Comparison of ENCODE assay signal across 8 cellular contexts in genomic region chr1:47438321-47439150, GRCh38. TPM values are rescaled to one million over a fixed set of nuclear protein-coding genes. Genes with fewer than 3 reads are reported as not detected.
A peak's percentile ranks its signal among the peaks of the same experiment; 100 is the strongest.
DNase-seq lines count a peak whose midpoint lies in the region; ATAC-seq and TF ChIP-seq lines count a peak whose summit lies in the region.

No MANE protein-coding gene starts in this region.

- H3K4me3 ChIP-seq in Caco-2 (ENCODE audit: low read depth, low read length) = peak overlapping the region; percentile 78
- H3K4me3 ChIP-seq in LNCaP clone FGC (ENCODE audit: low read depth, low read length) = peak overlapping the region; percentile 56

- CTCF ChIA-PET in Caco-2 (lab: Charles Lee) = interaction anchor here (0.8 to 3.5 kb wide), 22 partner anchors 18 to 294 kb away, joined by 3 to 71 read pairs (median 7); partner anchors contain the start of genes CMPK1 and STIL

- ATAC-seq in HG03442 (IDR thresholded peaks at IDR 0.05; ENCODE audit: unreplicated experiment) = no peak

- H3K27me3 Mint-ChIP-seq in Caco-2 (ENCODE audit: insufficient read depth, unreplicated experiment) (no peaks in the 10 kb centered on the region), mesothelial cell of epicardium (ENCODE audit: low read depth) (peaks cover 40% of the 10 kb centered on the region)
- H3K27me3 Mint-ChIP-seq in activated naive CD8-positive, alpha-beta T cell treated with anti-CD3 and anti-CD28 coated beads for 36 hours = peaks cover 30% of the 10 kb centered on the region

- H3K27me3 ChIP-seq in Caco-2 (replicated peaks; ENCODE audit: control insufficient read depth, insufficient read depth, low read length) = no peaks in the 10 kb centered on the region

- no TSS peak for BruUV-seq in Caco-2 (replicated peaks; lab: Mats Ljungman, UMichigan)

- no peaks in the 10 kb centered on the region for H3K36me3 ChIP-seq in Caco-2 (ENCODE audit: control insufficient read depth, insufficient read depth, low read length)

- H3K4me1 Mint-ChIP-seq in Caco-2 (ENCODE audit: low read depth, unreplicated experiment) = no peaks in the 10 kb centered on the region
- H3K4me1 Mint-ChIP-seq in activated naive CD8-positive, alpha-beta T cell treated with anti-CD3 and anti-CD28 coated beads for 36 hours = peaks cover 19% of the 10 kb centered on the region
- peaks cover 13% of the 10 kb centered on the region for H3K4me1 Mint-ChIP-seq in mesothelial cell of epicardium

- POLR2A ChIA-PET in Caco-2 (lab: Charles Lee) = interaction anchor here (1.4 to 1.6 kb wide), 2 partner anchors 15 to 39 kb away, joined by 12 to 23 read pairs; no protein-coding TSS in a partner anchor

- intact Hi-C loops in Caco-2 (cut with micrococcal nuclease; ENCODE audit: unreplicated experiment) = loop anchor here (5.0 kb wide), 1 partner anchor 51 kb away; no protein-coding TSS in a partner anchor

- H3K36me3 Mint-ChIP-seq in Caco-2 (ENCODE audit: insufficient read depth, unreplicated experiment) (no peaks in the 10 kb centered on the region), mesothelial cell of epicardium (no peaks in the 10 kb centered on the region)
- H3K36me3 Mint-ChIP-seq in activated naive CD8-positive, alpha-beta T cell treated with anti-CD3 and anti-CD28 coated beads for 36 hours = peaks cover 10% of the 10 kb centered on the region

- H3K27ac Mint-ChIP-seq in Caco-2 (ENCODE audit: unreplicated experiment) (no peak overlapping the region), mesothelial cell of epicardium (no peak overlapping the region)
- no peak overlapping the region for H3K27ac Mint-ChIP-seq in activated naive CD8-positive, alpha-beta T cell treated with anti-CD3 and anti-CD28 coated beads for 36 hours

- H3K4me1 ChIP-seq in Caco-2 = no peaks in the 10 kb centered on the region

- H3K9me3 Mint-ChIP-seq in Caco-2 (ENCODE audit: unreplicated experiment) (no peaks in the 10 kb centered on the region), mesothelial cell of epicardium (no peaks in the 10 kb centered on the region)
- no peaks in the 10 kb centered on the region for H3K9me3 Mint-ChIP-seq in activated naive CD8-positive, alpha-beta T cell treated with anti-CD3 and anti-CD28 coated beads for 36 hours

- TF ChIP-seq CTCF in Caco-2 (IDR thresholded peaks at IDR 0.05; ENCODE audit: insufficient read depth in 1 of 2, low read depth in 1 of 2, low read length in 1 of 2, severe bottlenecking in 1 of 2, unreplicated experiment in 1 of 2) (no peak), LNCaP clone FGC (IDR thresholded peaks at IDR 0.05; ENCODE audit: control insufficient read depth, extremely low read depth, insufficient read depth) (no peak), mesothelial cell of epicardium (IDR thresholded peaks at IDR 0.05; ENCODE audit: unreplicated experiment) (no peak)

- no peaks in the 10 kb centered on the region for H3K9me3 ChIP-seq in Caco-2

- H3K4me3 Mint-ChIP-seq in Caco-2 (ENCODE audit: unreplicated experiment) (peak overlapping the region; percentile 84), mesothelial cell of epicardium (peak overlapping the region; percentile 55)
- H3K4me3 Mint-ChIP-seq in activated naive CD8-positive, alpha-beta T cell treated with anti-CD3 and anti-CD28 coated beads for 36 hours = peak overlapping the region; percentile 51

- DNase-seq in Caco-2 = peak in 1 of 2 experiments; percentile 14
- DNase-seq in LNCaP clone FGC (ENCODE audit: low read depth) = no peak
- DNase-seq in activated naive CD8-positive, alpha-beta T cell treated with anti-CD3 and anti-CD28 coated beads for 36 hours = peak; percentile 23
- DNase-seq in mesothelial cell of epicardium (ENCODE audit: low spot score in 2 of 2, unreplicated experiment in 2 of 2) = no peak
- DNase-seq in hypothalamus (lab: John Stamatoyannopoulos, UW) = no peak
- DNase-seq in GM03348 (ENCODE audit: low spot score) = no peak
- DNase-seq in COLO829 (ENCODE audit: low spot score) = no peak

RNA-seq across cellular contexts. Expression of gene FOXD2, which starts 0.7 kb away (rescaled TPM):
- total RNA-seq in Caco-2 (2022) = 4.4 and 4.6 TPM in 2 replicates
- total RNA-seq in activated naive CD8-positive, alpha-beta T cell treated with anti-CD3 and anti-CD28 coated beads for 36 hours = under 1 TPM in 1 of 2 experiments, not detected in 1; 0.04 TPM
- 0.60 to 0.98 TPM (median 0.77 TPM) in 3 replicates for total RNA-seq in mesothelial cell of epicardium

RNA-seq across cellular contexts. Expression of gene FOXE3, which starts 22.5 kb away (rescaled TPM):
- total RNA-seq in Caco-2 (2022) = not detected in 2 replicates
- not detected for total RNA-seq in activated naive CD8-positive, alpha-beta T cell treated with anti-CD3 and anti-CD28 coated beads for 36 hours
- total RNA-seq in mesothelial cell of epicardium = not detected in 3 replicates
